ENCODE assay signal across 9 cellular contexts in genomic region chr15:31489801-31490646, GRCh38.
DNase-seq lines count a peak whose midpoint lies in the region; ATAC-seq, FAIRE-seq and TF ChIP-seq lines count a peak whose summit lies in the region.
"Had no signal": no experiment of that assay in that cellular context is flagged by ENCODE, and none has a peak within 500 bp of the region (broad histone marks: within the 10 kb centered on the region; RNA-seq: fewer than 3 reads in every experiment).

No MANE protein-coding gene starts in this region.

- intact Hi-C loops in CD4-positive, alpha-beta T cell (cut with DNase I, micrococcal nuclease) = loop anchor here (1.0 to 10.0 kb wide), 10 partner anchors 51 to 829 kb away; partner anchors contain the start of gene MTMR10 (in 1 of the 2)
- intact Hi-C loops in left ventricle myocardium superior (cut with micrococcal nuclease) (loop anchor here (5.0 to 10.0 kb wide), 2 partner anchors 165 to 278 kb away; partner anchors contain the start of gene KLF13), sciatic nerve (cut with DNase I) (loop anchor here (5.0 kb wide), 1 partner anchor 273 kb away; no protein-coding TSS in a partner anchor)

- H3K79me2 ChIP-seq in OCI-LY3 (ENCODE audit: low read length) (no peaks in the 10 kb centered on the region), astrocyte (ENCODE audit: insufficient read depth, low read length) (no peaks in the 10 kb centered on the region)

- DNase-seq in CD4-positive, alpha-beta T cell = peak in 7 of 10 experiments; percentile 18 to 50 (median 32)
- DNase-seq in GM13977 (ENCODE audit: low spot score) (peak; percentile 63), astrocyte (ENCODE audit: low read depth) (peak; percentile 34), left ventricle myocardium superior (peak; percentile 56), sciatic nerve (ENCODE audit: low spot score) (no peak), activated gamma-delta T cell (lab: John Stamatoyannopoulos, UW) (no peak)

- in situ Hi-C loops in GM13977 (cut with MboI; ENCODE audit: low pct_unique_long_range_greater_than_20kb, low sequenced_read_pairs, unreplicated experiment) = loop anchor here (10.0 kb wide), 3 partner anchors 55 to 595 kb away; no protein-coding TSS in a partner anchor

- H3K9me3 Mint-ChIP-seq in CD4-positive, alpha-beta T cell = peaks cover 6% of the 10 kb centered on the region
- H3K9me3 Mint-ChIP-seq in astrocyte (ENCODE audit: unreplicated experiment) = peaks cover 7% of the 10 kb centered on the region

- no peaks in the 10 kb centered on the region for H3K36me3 ChIP-seq in OCI-LY3 (replicated peaks; ENCODE audit: low read depth, low read length)
- no peaks in the 10 kb centered on the region for H3K36me3 ChIP-seq in astrocyte (ENCODE audit: insufficient read depth, low read length)

- no peaks in the 10 kb centered on the region for H3K27me3 ChIP-seq in CD4-positive, alpha-beta T cell (ENCODE audit: control insufficient read depth, insufficient read depth, low read length)
- no peaks in the 10 kb centered on the region for H3K27me3 ChIP-seq in OCI-LY3 (ENCODE audit: low read depth, low read length)
- H3K27me3 ChIP-seq in astrocyte (ENCODE audit: insufficient read depth, low read length) = no peaks in the 10 kb centered on the region

- H3K27ac Mint-ChIP-seq in CD4-positive, alpha-beta T cell = no peak overlapping the region
- H3K27ac Mint-ChIP-seq in astrocyte (ENCODE audit: unreplicated experiment) = no peak overlapping the region

- no peaks in the 10 kb centered on the region for H3K36me3 Mint-ChIP-seq in CD4-positive, alpha-beta T cell (ENCODE audit: low read depth)
- H3K36me3 Mint-ChIP-seq in astrocyte (ENCODE audit: low read depth, unreplicated experiment) = no peaks in the 10 kb centered on the region

- ATAC-seq in CD4-positive, alpha-beta T cell (ENCODE audit: poor library complexity) = peak; percentile 58
- ATAC-seq in left ventricle myocardium superior (peak; percentile 69), sciatic nerve (peak; percentile 76), GM18870 (IDR thresholded peaks at IDR 0.05; ENCODE audit: unreplicated experiment) (no peak)

- POLR2A ChIA-PET in CD4-positive, alpha-beta T cell (lab: Charles Lee) = interaction anchor here (0.8 to 3.6 kb wide), 6 partner anchors 53 to 557 kb away, joined by 3 to 25 read pairs (median 4); partner anchors contain the start of gene KLF13

- H3K4me3 Mint-ChIP-seq in CD4-positive, alpha-beta T cell = no peak overlapping the region
- no peak overlapping the region for H3K4me3 Mint-ChIP-seq in astrocyte (ENCODE audit: unreplicated experiment)

- peaks cover 12% of the 10 kb centered on the region for H3K9me3 ChIP-seq in CD4-positive, alpha-beta T cell (ENCODE audit: control insufficient read depth, low read length)
- H3K9me3 ChIP-seq in OCI-LY3 (ENCODE audit: insufficient read depth, low read length) (peaks cover 6% of the 10 kb centered on the region; the same call in 1 of the 2 replicates), astrocyte (ENCODE audit: insufficient read depth, low read depth, low read length) (no peaks in the 10 kb centered on the region)

- peaks cover 19% of the 10 kb centered on the region for H3K4me1 Mint-ChIP-seq in CD4-positive, alpha-beta T cell (ENCODE audit: low read depth)
- peaks cover 11% of the 10 kb centered on the region for H3K4me1 Mint-ChIP-seq in astrocyte (ENCODE audit: low read depth, unreplicated experiment)

- H2AFZ ChIP-seq in OCI-LY3 (ENCODE audit: low read depth, low read length) (no peak overlapping the region), astrocyte (ENCODE audit: low read depth, low read length) (peak overlapping the region; percentile 12)

- H3K4me1 ChIP-seq in OCI-LY3 (ENCODE audit: low read length) (peaks cover 18% of the 10 kb centered on the region), astrocyte (ENCODE audit: insufficient read depth, low read length) (peaks cover 15% of the 10 kb centered on the region)

- no peak for FAIRE-seq in astrocyte (lab: Jason Lieb, UNC)
- FAIRE-seq: TTC549 had no signal

- CTCF ChIA-PET in CD4-positive, alpha-beta T cell (lab: Charles Lee) = interaction anchor here (0.6 to 4.5 kb wide), 11 partner anchors 14 to 289 kb away, joined by 3 to 28 read pairs (median 4); partner anchors contain the start of gene KLF13

- no peaks in the 10 kb centered on the region for H3K27me3 Mint-ChIP-seq in CD4-positive, alpha-beta T cell
- H3K27me3 Mint-ChIP-seq in astrocyte (ENCODE audit: low read depth, unreplicated experiment) = peaks cover 12% of the 10 kb centered on the region

- H4K20me1 ChIP-seq in OCI-LY3 (ENCODE audit: insufficient read depth, low read length) (no peaks in the 10 kb centered on the region), astrocyte (ENCODE audit: insufficient read depth, low read length) (no peaks in the 10 kb centered on the region)

- H3K9ac ChIP-seq in OCI-LY3 (ENCODE audit: low read length) = no peak overlapping the region
- no peak overlapping the region for H3K9ac ChIP-seq in astrocyte (ENCODE audit: low read length)

- H3K4me2 ChIP-seq in OCI-LY3 (ENCODE audit: low read length) (peak overlapping the region; percentile 29), astrocyte (ENCODE audit: low read length) (no peak overlapping the region)

- peak; percentile 95 for TF ChIP-seq CTCF in CD4-positive, alpha-beta T cell (IDR thresholded peaks at IDR 0.05)
- TF ChIP-seq CTCF in GM13977 (IDR thresholded peaks at IDR 0.05; ENCODE audit: extremely low read depth, insufficient read depth, missing control alignments) (peak; percentile 67), OCI-LY3 (IDR thresholded peaks at IDR 0.05; ENCODE audit: low read depth, low read length) (peak; percentile 84), astrocyte (IDR thresholded peaks at IDR 0.05; ENCODE audit: insufficient read depth, low read depth, low read length) (peak; percentile 93)

- H3K4me3 ChIP-seq in OCI-LY3 (ENCODE audit: low read length) (no peak overlapping the region), astrocyte (ENCODE audit: insufficient read depth, low read depth, low read length) (no peak overlapping the region)

- H3K27ac ChIP-seq in CD4-positive, alpha-beta T cell (ENCODE audit: low read depth, low read length) = no peak overlapping the region
- H3K27ac ChIP-seq in OCI-LY3 (ENCODE audit: low read length) = no peak overlapping the region
- H3K27ac ChIP-seq in astrocyte (ENCODE audit: low read depth, low read length) = no peak overlapping the region

Comparison
In these comparisons a context has a peak if more than half of its experiments do, and no peak if none do; other contexts are left out.
1. DNase-seq: peak in CD4-positive, alpha-beta T cell (7 of 10), GM13977 (single experiment), astrocyte (single experiment) and left ventricle myocardium superior (single experiment); none in sciatic nerve (single experiment) and activated gamma-delta T cell (single experiment).
2. Peak in every context shown above with its lines, with median percentiles within 50 percentile points of each other: CTCF ChIP-seq.